Comparison of ENCODE assay signal across 8 cellular contexts in the genomic region with DNA sequence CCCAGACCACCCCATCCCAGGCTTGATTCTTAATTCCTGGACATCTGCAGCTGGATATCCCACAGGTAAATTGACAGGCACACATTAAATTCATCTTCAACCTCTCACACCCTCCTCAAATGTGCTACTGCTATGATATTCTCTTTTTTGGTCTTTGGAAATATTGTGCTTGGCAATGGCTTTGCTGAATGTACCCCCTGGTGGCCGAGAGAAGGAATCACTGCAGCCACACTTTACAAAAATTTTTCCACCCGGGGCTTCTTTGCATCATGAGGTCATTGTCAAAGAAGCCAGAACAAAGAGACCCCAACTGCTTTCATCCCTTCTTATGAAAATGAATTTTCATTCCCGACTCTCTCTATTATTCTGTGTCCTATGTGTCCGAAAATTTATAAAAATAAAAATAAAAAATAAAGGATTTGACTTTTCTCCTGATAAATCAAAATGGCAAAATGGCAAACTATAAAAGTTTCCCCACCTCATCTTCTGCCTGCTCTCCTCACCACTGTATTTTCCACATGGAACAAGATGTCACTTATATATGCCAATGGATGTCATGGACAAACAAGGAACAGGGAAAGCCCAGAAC. TPM values are rescaled to one million over a fixed set of nuclear protein-coding genes. Genes with fewer than 3 reads are reported as not detected.
DNase-seq lines count a peak whose midpoint lies in the region; ATAC-seq and TF ChIP-seq lines count a peak whose summit lies in the region.

No MANE protein-coding gene starts in this region.

- no peak overlapping the region for H3K4me3 ChIP-seq in fibroblast of mammary gland (ENCODE audit: control insufficient read depth, low read depth, low read length)

- peak; percentile 79 for TF ChIP-seq CTCF in fibroblast of mammary gland (conservative IDR thresholded peaks at IDR 0.05; ENCODE audit: control insufficient read depth, insufficient read depth, low read depth, low read length)

- intact Hi-C loops in Right ventricle myocardium superior (cut with DNase I) = loop anchor here (10.0 kb wide), 1 partner anchor 594 kb away; no protein-coding TSS in a partner anchor
- intact Hi-C loops in Right ventricle myocardium inferior (cut with DNase I) = loop anchor here (10.0 kb wide), 1 partner anchor 114 kb away; no protein-coding TSS in a partner anchor

- DNase-seq in Right ventricle myocardium superior (no peak), Right ventricle myocardium inferior (ENCODE audit: missing footprints) (no peak), RKO (ENCODE audit: low spot score) (peak; percentile 51), fibroblast of mammary gland (ENCODE audit: low read depth) (peak; percentile 24), retina (peak; percentile 64), DMS153 (lab: John Stamatoyannopoulos, UW) (no peak), MV-4-11 (lab: John Stamatoyannopoulos, UW) (no peak)

- ATAC-seq in Right ventricle myocardium superior (ENCODE audit: poor library complexity) = peak; percentile 45
- no peak for ATAC-seq in Right ventricle myocardium inferior
- peak; percentile 70 for ATAC-seq in HG02938 (IDR thresholded peaks at IDR 0.05; ENCODE audit: unreplicated experiment)

RNA-seq across cellular contexts. Expression of a gene that starts 15.0 kb away (rescaled TPM):
- total RNA-seq in Right ventricle myocardium superior (1.0 TPM), Right ventricle myocardium inferior (1.3 TPM)

RNA-seq across cellular contexts. Expression of a gene that starts 17.9 kb away (rescaled TPM):
- total RNA-seq in Right ventricle myocardium superior (not detected), Right ventricle myocardium inferior (not detected)

Comparison
In these comparisons a context has a peak if more than half of its experiments do, and no peak if none do; other contexts are left out.
1. DNase-seq: peak in RKO (single experiment), fibroblast of mammary gland (single experiment) and retina (single experiment); none in Right ventricle myocardium superior (single experiment), Right ventricle myocardium inferior (single experiment), DMS153 (single experiment) and MV-4-11 (single experiment).